In genomic region chr14:93941293-93941910, GRCh38 we compare ENCODE assay signal across 9 cellular contexts.
DNase-seq lines count a peak whose midpoint lies in the region; ATAC-seq lines count a peak whose summit lies in the region.
"Had no signal": no experiment of that assay in that cellular context is flagged by ENCODE, and none has a peak within 500 bp of the region (broad histone marks: within the 10 kb centered on the region; RNA-seq: fewer than 3 reads in every experiment).

No MANE protein-coding gene starts in this region.

- peaks cover 22 to 42% of the 10 kb centered on the region in 2 donors for H3K27me3 Mint-ChIP-seq in stimulated activated naive B cell treated with anti-CD40 and anti-IgM and Interleukin-4, amounts not matched to agents 10 μg/mL and 1 μg/mL and 100 μg/mL, for 72 hours

- H3K4me3 Mint-ChIP-seq in stimulated activated effector memory CD8-positive, alpha-beta T cell treated with anti-CD3 and anti-CD28 coated beads, Interleukin-12 subunit alpha, Interleukin-12 subunit beta, amount 100 ng/mL, for 72 hours = no peak overlapping the region
- no peak overlapping the region for H3K4me3 Mint-ChIP-seq in stimulated activated naive B cell treated with anti-CD40 and anti-IgM and Interleukin-4, amounts not matched to agents 10 μg/mL and 1 μg/mL and 100 μg/mL, for 72 hours
- H3K4me3 Mint-ChIP-seq: endodermal cell had no signal

- no peak for ATAC-seq in stimulated activated effector memory CD8-positive, alpha-beta T cell treated with anti-CD3 and anti-CD28 coated beads, Interleukin-12 subunit alpha, Interleukin-12 subunit beta, amount 100 ng/mL, for 72 hours
- ATAC-seq in stimulated activated naive B cell treated with anti-CD40 and anti-IgM and Interleukin-4, amounts not matched to agents 10 μg/mL and 1 μg/mL and 100 μg/mL, for 72 hours (replicated peaks) = no peak

- no peaks in the 10 kb centered on the region for H3K9me3 Mint-ChIP-seq in stimulated activated effector memory CD8-positive, alpha-beta T cell treated with anti-CD3 and anti-CD28 coated beads, Interleukin-12 subunit alpha, Interleukin-12 subunit beta, amount 100 ng/mL, for 72 hours
- no peaks in the 10 kb centered on the region for H3K9me3 Mint-ChIP-seq in stimulated activated naive B cell treated with anti-CD40 and anti-IgM and Interleukin-4, amounts not matched to agents 10 μg/mL and 1 μg/mL and 100 μg/mL, for 72 hours
- H3K9me3 Mint-ChIP-seq: endodermal cell had no signal

- H3K4me1 Mint-ChIP-seq in stimulated activated effector memory CD8-positive, alpha-beta T cell treated with anti-CD3 and anti-CD28 coated beads, Interleukin-12 subunit alpha, Interleukin-12 subunit beta, amount 100 ng/mL, for 72 hours = peaks cover 23% of the 10 kb centered on the region
- H3K4me1 Mint-ChIP-seq in stimulated activated naive B cell treated with anti-CD40 and anti-IgM and Interleukin-4, amounts not matched to agents 10 μg/mL and 1 μg/mL and 100 μg/mL, for 72 hours = peaks cover 8 to 15% of the 10 kb centered on the region in 2 donors

- H3K27ac Mint-ChIP-seq in stimulated activated effector memory CD8-positive, alpha-beta T cell treated with anti-CD3 and anti-CD28 coated beads, Interleukin-12 subunit alpha, Interleukin-12 subunit beta, amount 100 ng/mL, for 72 hours = peak overlapping the region; percentile 50
- H3K27ac Mint-ChIP-seq in stimulated activated naive B cell treated with anti-CD40 and anti-IgM and Interleukin-4, amounts not matched to agents 10 μg/mL and 1 μg/mL and 100 μg/mL, for 72 hours = no peak overlapping the region
- H3K27ac Mint-ChIP-seq: endodermal cell had no signal

- peaks cover 69% of the 10 kb centered on the region for H3K36me3 Mint-ChIP-seq in stimulated activated effector memory CD8-positive, alpha-beta T cell treated with anti-CD3 and anti-CD28 coated beads, Interleukin-12 subunit alpha, Interleukin-12 subunit beta, amount 100 ng/mL, for 72 hours
- peaks cover 0 to 7% of the 10 kb centered on the region in 2 donors for H3K36me3 Mint-ChIP-seq in stimulated activated naive B cell treated with anti-CD40 and anti-IgM and Interleukin-4, amounts not matched to agents 10 μg/mL and 1 μg/mL and 100 μg/mL, for 72 hours

- DNase-seq in SHP77 (lab: John Stamatoyannopoulos, UW) (peak; percentile 32 to 45), SHP77 treated with DMSO at 0.1 percent for 48 hours (lab: John Stamatoyannopoulos, UW) (no peak), NCI-H510A (lab: John Stamatoyannopoulos, UW) (peak; percentile 82), dedifferentiated amniotic fluid mesenchymal stem cell (ENCODE audit: extremely low spot score) (peak; percentile 66)
- no peak for DNase-seq in stimulated activated effector memory CD8-positive, alpha-beta T cell treated with anti-CD3 and anti-CD28 coated beads, Interleukin-12 subunit alpha, Interleukin-12 subunit beta, amount 100 ng/mL, for 72 hours (ENCODE audit: low spot score in 2 of 2)
- no peak for DNase-seq in stimulated activated CD4-positive, alpha-beta T cell treated with anti-CD3 and anti-CD28 coated beads, Interleukin-15, amount 100 ng/mL, for 24 hours
- no peak for DNase-seq in stimulated activated naive B cell treated with anti-CD40 and anti-IgM and Interleukin-4, amounts not matched to agents 10 μg/mL and 1 μg/mL and 100 μg/mL, for 72 hours
- no peak for DNase-seq in stimulated activated naive CD4-positive, alpha-beta T cell treated with Interleukin-2 at 50 U/mL for 16 hours (lab: John Stamatoyannopoulos, UW)
- DNase-seq: endodermal cell had no signal

Comparison
In these comparisons a context has a peak if more than half of its experiments do, and no peak if none do; other contexts are left out.
1. DNase-seq: peak in SHP77 (2 of 2), NCI-H510A (single experiment) and dedifferentiated amniotic fluid mesenchymal stem cell (single experiment); none in SHP77 treated with DMSO at 0.1 percent for 48 hours (single experiment), stimulated activated effector memory CD8-positive, alpha-beta T cell treated with anti-CD3 and anti-CD28 coated beads, Interleukin-12 subunit alpha, Interleukin-12 subunit beta, amount 100 ng/mL, for 72 hours (0 of 2), stimulated activated CD4-positive, alpha-beta T cell treated with anti-CD3 and anti-CD28 coated beads, Interleukin-15, amount 100 ng/mL, for 24 hours (single experiment), stimulated activated naive B cell treated with anti-CD40 and anti-IgM and Interleukin-4, amounts not matched to agents 10 μg/mL and 1 μg/mL and 100 μg/mL, for 72 hours (single experiment) and stimulated activated naive CD4-positive, alpha-beta T cell treated with Interleukin-2 at 50 U/mL for 16 hours (single experiment).